In genomic region chr10:22669163-22669711, GRCh38 we compare ENCODE assay signal across 16 cellular contexts. TPM values are rescaled to one million over a fixed set of nuclear protein-coding genes. Genes with fewer than 3 reads are reported as not detected.
DNase-seq lines count a peak whose midpoint lies in the region; ATAC-seq, FAIRE-seq and TF ChIP-seq lines count a peak whose summit lies in the region.
"Had no signal": no experiment of that assay in that cellular context is flagged by ENCODE, and none has a peak within 500 bp of the region (broad histone marks: within the 10 kb centered on the region; RNA-seq: fewer than 3 reads in every experiment).

No MANE protein-coding gene starts in this region.

- FAIRE-seq in GM12891 (lab: Jason Lieb, UNC): peak; percentile 86
- FAIRE-seq: astrocyte, D721Med, H1, RCC 7860 had no signal

- H3K27me3 Mint-ChIP-seq in IgD-negative memory B cell: no peaks in the 10 kb centered on the region
- H3K27me3 Mint-ChIP-seq in endothelial cell (ENCODE audit: unreplicated experiment): peaks cover 6% of the 10 kb centered on the region

- no peak for DNase-seq in GM12891 (ENCODE audit: insufficient read length, low spot score)
- no peak for DNase-seq in endothelial cell (ENCODE audit: low spot score)
- DNase-seq in hippocampal formation (lab: John Stamatoyannopoulos, UW): no peak
- no peak for DNase-seq in HEK293T (ENCODE audit: extremely low spot score)
- no peak for DNase-seq in MV-4-11 (lab: John Stamatoyannopoulos, UW)
- no peak for DNase-seq in NCI-H2171 (lab: John Stamatoyannopoulos, UW)
- DNase-seq: NCI-H1436 treated with DMSO at 0.1 percent for 48 hours; stimulated activated CD8-positive, alpha-beta memory T cell treated with anti-CD3 and anti-CD28 coated beads, Interleukin-4, amount 100 ng/mL, for 48 hours; WERI-Rb-1 had no signal

- no peak for TF ChIP-seq CTCF in endothelial cell (IDR thresholded peaks at IDR 0.05; ENCODE audit: unreplicated experiment)

- POLR2A ChIA-PET in HEK293T (lab: Yijun Ruan, JAX): no interaction called here

- no peak for TF ChIP-seq POLR2A in GM12891 (IDR thresholded peaks at IDR 0.05; ENCODE audit: low read depth, low read length)

- peaks cover 43 to 64% (median 58%) of the 10 kb centered on the region in 3 donors for H3K4me1 Mint-ChIP-seq in IgD-negative memory B cell
- peaks cover 54% of the 10 kb centered on the region for H3K4me1 Mint-ChIP-seq in endothelial cell (ENCODE audit: unreplicated experiment)

- H3K36me3 Mint-ChIP-seq in IgD-negative memory B cell: peaks cover 2% of the 10 kb centered on the region
- no peaks in the 10 kb centered on the region for H3K36me3 Mint-ChIP-seq in endothelial cell (ENCODE audit: low read depth, unreplicated experiment)

- H3K27ac Mint-ChIP-seq in IgD-negative memory B cell: peak overlapping the region; percentile 0 to 85 (median 29)
- peak overlapping the region; percentile 17 for H3K27ac Mint-ChIP-seq in endothelial cell (ENCODE audit: unreplicated experiment)
- H3K27ac Mint-ChIP-seq: nephron had no signal

- peak; percentile 40 for ATAC-seq in GM21381 (IDR thresholded peaks at IDR 0.05; ENCODE audit: unreplicated experiment)

- peak overlapping the region; percentile 0 to 83 (median 50) for H3K4me3 Mint-ChIP-seq in IgD-negative memory B cell
- no peak overlapping the region for H3K4me3 Mint-ChIP-seq in endothelial cell (ENCODE audit: unreplicated experiment)
- H3K4me3 Mint-ChIP-seq: nephron had no signal

- H3K9me3 Mint-ChIP-seq in IgD-negative memory B cell: no peaks in the 10 kb centered on the region
- no peaks in the 10 kb centered on the region for H3K9me3 Mint-ChIP-seq in endothelial cell (ENCODE audit: unreplicated experiment)
- H3K9me3 Mint-ChIP-seq: nephron had no signal

- CTCF ChIA-PET in HEK293T (lab: Yijun Ruan, JAX): no interaction called here

TF ChIP-seq in GM12891, 5 proteins besides CTCF, POLR2A, EP300 and RAD21:
- TF ChIP-seq SPI1 (IDR thresholded peaks at IDR 0.05; ENCODE audit: low read depth, low read length): no peak
- no peak for TF ChIP-seq POU2F2 (IDR thresholded peaks at IDR 0.05; ENCODE audit: low read depth, low read length)
- TF ChIP-seq POLR2AphosphoS5 (IDR thresholded peaks at IDR 0.05; ENCODE audit: low read depth, low read length): no peak
- TF ChIP-seq TAF1 (IDR thresholded peaks at IDR 0.05; ENCODE audit: low read depth, low read length): no peak
- no peak for TF ChIP-seq PAX5 (IDR thresholded peaks at IDR 0.05; ENCODE audit: insufficient read depth, low read length, severe bottlenecking)

TF ChIP-seq in HEK293T, 16 proteins besides CTCF, POLR2A, EP300 and RAD21:
- TF ChIP-seq L3MBTL2 (conservative IDR thresholded peaks at IDR 0.05) (no peak), ARNT (IDR thresholded peaks at IDR 0.05) (no peak), FOXM1 (IDR thresholded peaks at IDR 0.05; ENCODE audit: borderline replicate concordance) (no peak), BHLHE40 (IDR thresholded peaks at IDR 0.05; ENCODE audit: borderline replicate concordance) (no peak), SUZ12 (IDR thresholded peaks at IDR 0.05) (no peak), CTBP1 (IDR thresholded peaks at IDR 0.05; ENCODE audit: borderline replicate concordance) (no peak), SP1 (IDR thresholded peaks at IDR 0.05) (no peak), LEF1 (IDR thresholded peaks at IDR 0.05; ENCODE audit: borderline replicate concordance) (no peak), ZNF384 (IDR thresholded peaks at IDR 0.05) (no peak), FOXA1 (IDR thresholded peaks at IDR 0.05) (no peak)

RNA-seq across cellular contexts. Expression of gene PIP4K2A, which starts 45.1 kb away (rescaled TPM):
- polyA plus RNA-seq in GM12891 (2012; ENCODE audit: low read depth, missing spikeins): 40.5 TPM
- 43.2 TPM for polyA plus RNA-seq in IgD-negative memory B cell
- 110 TPM for total RNA-seq in endothelial cell (ENCODE audit: unreplicated experiment)
